11 cellular contexts compared by ENCODE assay signal in the genomic region with DNA sequence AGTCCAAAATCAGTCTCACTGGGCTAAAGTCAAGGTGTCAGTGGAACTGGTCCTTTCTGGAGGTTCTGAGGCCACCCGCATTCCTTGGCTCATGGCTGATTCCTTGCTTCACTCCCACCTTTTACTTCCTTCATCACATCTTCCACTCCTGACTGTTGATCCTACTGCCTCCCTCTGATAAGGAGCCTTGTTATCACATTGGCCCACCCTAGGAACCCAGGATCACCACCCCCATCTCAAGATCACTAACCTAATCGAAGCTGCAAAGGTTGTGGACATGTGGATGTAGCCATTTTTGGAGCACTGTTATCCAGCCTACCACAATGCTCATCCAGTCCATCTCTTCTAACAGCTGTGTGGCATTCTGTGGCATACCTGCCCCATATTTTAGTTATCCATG.
"Had no signal": no experiment of that assay in that cellular context is flagged by ENCODE, and none has a peak within 500 bp of the region (broad histone marks: within the 10 kb centered on the region; RNA-seq: fewer than 3 reads in every experiment).

No MANE protein-coding gene starts in this region.

- H3K27ac ChIP-seq: GM23248 had no signal

- ATAC-seq: GM23338, HCT116 had no signal

- H2AFZ ChIP-seq: GM23248, GM23338 had no signal

- H3K4me3 Mint-ChIP-seq: GM23338, H9, HFFc6 had no signal

- H3K9me3 Mint-ChIP-seq: GM23338, H9, HFFc6 had no signal

- DNase-seq: GM23248, GOT3, H7, H9, HCEC 1CT, HFFc6 had no signal

- H3K27ac Mint-ChIP-seq: GM23338, H9, HFFc6 had no signal

- H3K4me2 ChIP-seq: GM23338 had no signal

- H3K4me3 ChIP-seq: GM23248, GM23338, HAP-1 had no signal

- H3K9me3 ChIP-seq: HAP-1 had no signal

- FAIRE-seq: H1, H54 had no signal

- H3K36me3 ChIP-seq: HAP-1 had no signal

- H3K9ac ChIP-seq: GM23248 had no signal

- H3K4me1 Mint-ChIP-seq: GM23338 had no signal
